Comparison of ENCODE assay signal across 29 cellular contexts in the genomic region with DNA sequence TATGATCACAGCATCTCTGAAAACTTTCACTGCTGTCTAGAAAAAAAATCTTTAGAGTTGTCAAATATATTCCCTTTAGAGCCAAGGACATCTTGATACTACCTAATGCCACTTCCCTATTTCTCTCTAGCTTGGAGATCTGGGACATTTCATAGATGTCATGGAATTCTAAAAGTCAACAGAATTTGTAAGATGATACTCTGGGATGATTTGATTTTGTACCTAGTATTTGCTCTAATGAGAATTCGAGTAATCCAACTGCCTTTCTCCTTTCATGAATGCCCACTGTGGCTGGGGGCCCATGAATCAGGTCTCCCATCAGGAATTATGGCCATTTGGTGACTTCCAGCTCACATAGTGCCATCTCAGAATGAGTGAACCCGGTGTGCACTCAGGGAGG.
"Had no signal": no experiment of that assay in that cellular context is flagged by ENCODE, and none has a peak within 500 bp of the region (broad histone marks: within the 10 kb centered on the region; RNA-seq: fewer than 3 reads in every experiment).

No MANE protein-coding gene starts in this region.

- FAIRE-seq: endothelial cell of umbilical vein had no signal

- H3K27me3 ChIP-seq: adrenal gland, cardiac muscle cell, colonic mucosa, esophagus squamous epithelium, gastroesophageal sphincter had no signal

- DNase-seq: activated CD4-positive, alpha-beta memory T cell treated with anti-CD3 and anti-CD28 coated beads for 36 hours; activated CD4-positive, alpha-beta T cell treated with anti-CD3 and anti-CD28 coated beads for 36 hours; activated CD4-positive, alpha-beta T cell treated with anti-CD3 and anti-CD28 coated beads, Interleukin-2, amount 10 ng/mL, durations not matched to agents 24 days and 14 days; activated CD4-positive, CD25-positive, alpha-beta regulatory T cell; activated CD4-positive, CD25-positive, alpha-beta regulatory T cell treated with anti-CD3 and anti-CD28 coated beads, Interleukin-2, amount 50 U/mL, for 72 hours; activated CD8-positive, alpha-beta memory T cell treated with anti-CD3 and anti-CD28 coated beads, Interleukin-2, amount 10 ng/mL, durations not matched to agents 7 days and 5 days; activated CD8-positive, alpha-beta memory T cell treated with anti-CD3 and anti-CD28 coated beads, Interleukin-2, amount 50 U/mL, for 4 hours; activated CD8-positive, alpha-beta T cell treated with anti-CD3 and anti-CD28 coated beads, Interleukin-2, amount 10 ng/mL, durations not matched to agents 7 days and 5 days; activated effector memory CD4-positive, alpha-beta T cell treated with anti-CD3 and anti-CD28 coated beads, Interleukin-2, amount 50 U/mL, for 16 hours; activated naive CD4-positive, alpha-beta T cell treated with anti-CD3 and anti-CD28 coated beads for 36 hours; activated naive CD8-positive, alpha-beta T cell treated with anti-CD3 and anti-CD28 coated beads for 36 hours; activated naive CD8-positive, alpha-beta T cell treated with anti-CD3 and anti-CD28 coated beads, Interleukin-2, amount 50 U/mL, for 24 hours; activated T-cell treated with anti-CD3 and anti-CD28 coated beads, Interleukin-2, amount 50 U/mL, for 1 hour; activated T-cell treated with anti-CD3 and anti-CD28 coated beads, Interleukin-2, amount 50 U/mL, for 48 hours; adrenal gland; amygdala; aorta; central memory CD4-positive, alpha-beta T cell; cerebellar nuclear complex; colonic mucosa; effector CD8-positive, alpha-beta T cell; esophagus squamous epithelium; foreskin melanocyte; T-helper 2 cell had no signal

- ATAC-seq: activated CD4-positive, alpha-beta T cell treated with anti-CD3 and anti-CD28 coated beads for 36 hours; activated CD8-positive, alpha-beta memory T cell treated with anti-CD3 and anti-CD28 coated beads, Interleukin-2, amount 10 ng/mL, durations not matched to agents 7 days and 5 days; activated CD8-positive, alpha-beta T cell treated with anti-CD3 and anti-CD28 coated beads, Interleukin-2, amount 10 ng/mL, durations not matched to agents 7 days and 5 days; activated naive CD8-positive, alpha-beta T cell treated with anti-CD3 and anti-CD28 coated beads, Interleukin-2, amount 50 U/mL, for 24 hours; gastroesophageal sphincter had no signal

- H3K27ac ChIP-seq: adrenal gland, breast epithelium, cardiac muscle cell, colonic mucosa, epithelial cell of prostate, esophagus squamous epithelium, gastroesophageal sphincter had no signal

- H3K9me3 ChIP-seq: adrenal gland, breast epithelium, colonic mucosa, esophagus squamous epithelium, gastroesophageal sphincter had no signal

- H3K36me3 ChIP-seq: adrenal gland, breast epithelium, cardiac muscle cell, colonic mucosa, esophagus squamous epithelium, gastroesophageal sphincter had no signal

- H3K4me1 ChIP-seq: adrenal gland, breast epithelium, colonic mucosa, esophagus squamous epithelium had no signal

- H3K4me3 ChIP-seq: adrenal gland, breast epithelium, cardiac muscle cell, colonic mucosa, esophagus squamous epithelium, gastroesophageal sphincter had no signal
